ENCODE assay signal across 2 cellular contexts in genomic region chr13:24178847-24179845, GRCh38.
A peak's percentile ranks its signal among the peaks of the same experiment; 100 is the strongest.
TF ChIP-seq lines count a peak whose summit lies in the region.

No MANE protein-coding gene starts in this region.

TF ChIP-seq in liver, 16 proteins besides CTCF, POLR2A, EP300 and RAD21 (continued from another document):
- TF ChIP-seq HNF4A (conservative IDR thresholded peaks at IDR 0.05) (peak in 1 of 2 donors; percentile 4), TAF1 (conservative IDR thresholded peaks at IDR 0.05) (no peak), RXRA (IDR thresholded peaks at IDR 0.05) (peak in 1 of 2 donors; percentile 9), SP1 (IDR thresholded peaks at IDR 0.05) (peak; percentile 13)

TF ChIP-seq in HepG2, 621 proteins besides CTCF, POLR2A, EP300 and RAD21:
- TF ChIP-seq TRIM22 (IDR thresholded peaks at IDR 0.05) = no peak
- TF ChIP-seq SOX13 (IDR thresholded peaks at IDR 0.05) = no peak
- TF ChIP-seq SOX13 (CRISPR knock-in tag; conservative IDR thresholded peaks at IDR 0.05 in 1 of 2, IDR thresholded peaks at IDR 0.05 in 1 of 2) = no peak
- no peak for TF ChIP-seq MTF1 (CRISPR knock-in tag; IDR thresholded peaks at IDR 0.05)
- no peak for TF ChIP-seq ZNF557 (CRISPR knock-in tag; IDR thresholded peaks at IDR 0.05)
- TF ChIP-seq JUND (CRISPR knock-in tag; IDR thresholded peaks at IDR 0.05) = no peak
- TF ChIP-seq EED (CRISPR knock-in tag; IDR thresholded peaks at IDR 0.05) = no peak
- TF ChIP-seq ZNF124 (CRISPR knock-in tag; IDR thresholded peaks at IDR 0.05) = no peak
- no peak for TF ChIP-seq SAP130 (CRISPR knock-in tag; IDR thresholded peaks at IDR 0.05; ENCODE audit: low read depth)
- TF ChIP-seq HIVEP1 (CRISPR knock-in tag; IDR thresholded peaks at IDR 0.05) = no peak
- TF ChIP-seq MLX (CRISPR knock-in tag; IDR thresholded peaks at IDR 0.05) = no peak
- no peak for TF ChIP-seq AGO2 (optimal IDR thresholded peaks at IDR 0.05; ENCODE audit: low read depth, low read length)
- TF ChIP-seq HMGXB4 (CRISPR knock-in tag; IDR thresholded peaks at IDR 0.05; ENCODE audit: borderline replicate concordance in 1 of 2, low read depth in 1 of 2) = no peak
- no peak for TF ChIP-seq BRF2 (CRISPR knock-in tag; IDR thresholded peaks at IDR 0.05)
- TF ChIP-seq CCDC6 (CRISPR knock-in tag; IDR thresholded peaks at IDR 0.05) = no peak
- no peak for TF ChIP-seq CREB1 (IDR thresholded peaks at IDR 0.05)
- TF ChIP-seq CREB1 (CRISPR knock-in tag; IDR thresholded peaks at IDR 0.05) = no peak
